17 cellular contexts compared by ENCODE assay signal in the genomic region with DNA sequence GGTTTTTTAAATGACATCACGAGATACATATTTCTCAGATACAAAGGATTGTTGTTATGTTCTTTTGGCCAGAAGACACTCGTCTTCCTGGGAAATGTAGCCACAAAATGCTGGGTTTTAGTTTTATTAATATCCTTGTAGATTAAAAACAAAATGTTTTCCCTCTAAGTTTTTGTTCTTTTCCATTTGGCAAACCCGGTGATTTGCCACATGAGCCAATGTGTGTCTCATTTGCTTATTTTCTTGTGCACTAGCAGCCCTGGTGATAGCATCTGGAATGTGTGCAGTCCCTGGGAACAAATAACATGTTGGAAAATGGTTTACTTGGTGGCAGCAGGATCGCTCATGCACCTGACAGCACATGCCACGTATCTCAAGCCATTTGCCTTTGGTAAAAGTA.
DNase-seq lines count a peak whose midpoint lies in the region; ATAC-seq and TF ChIP-seq lines count a peak whose summit lies in the region.
"Had no signal": no experiment of that assay in that cellular context is flagged by ENCODE, and none has a peak within 500 bp of the region (broad histone marks: within the 10 kb centered on the region; RNA-seq: fewer than 3 reads in every experiment).

No MANE protein-coding gene starts in this region.

- 0 out of 2 replicates have a peak overlapping the region, but pooled peaks have one; percentile 17 for H3K27ac ChIP-seq in SK-N-MC

- no peaks in the 10 kb centered on the region for H3K9me3 Mint-ChIP-seq in nephron

- H3K4me1 Mint-ChIP-seq in nephron: peaks cover 33% of the 10 kb centered on the region

- peak overlapping the region; percentile 35 to 83 (median 67) for H3K27ac Mint-ChIP-seq in nephron

- no peak overlapping the region for H3K4me3 Mint-ChIP-seq in nephron

- ATAC-seq in GM21529 (IDR thresholded peaks at IDR 0.05; ENCODE audit: unreplicated experiment) (no peak), left cardiac atrium (no peak)

- H3K27me3 Mint-ChIP-seq in nephron (ENCODE audit: low read depth): peaks cover 4% of the 10 kb centered on the region

- intact Hi-C loops in left cardiac atrium (cut with DNase I): no loop called here

- DNase-seq in GM03348 (ENCODE audit: low spot score) (peak; percentile 19), SK-N-MC (ENCODE audit: low read depth, low spot score) (no peak), fibroblast of gingiva (ENCODE audit: low read depth) (peak; percentile 73), SIG-M5 (lab: John Stamatoyannopoulos, UW) (no peak), left cardiac atrium (no peak)
- no peak for DNase-seq in stimulated activated CD4-positive, alpha-beta T cell treated with anti-CD3 and anti-CD28 coated beads, Interleukin-1b, Interleukin-23, amount 100 ng/mL, for 48 hours
- DNase-seq: activated CD4-positive, alpha-beta T cell treated with anti-CD3 and anti-CD28 coated beads for 4 hours; COR-L47; KBM-7; NCI-H1105 treated with DMSO at 0.1 percent for 48 hours; NCI-H2171 treated with DMSO at 0.1 percent for 48 hours; pancreas; stimulated activated CD4-positive, alpha-beta T cell treated with anti-CD3 and anti-CD28 coated beads, Interleukin-4, amount 100 ng/mL, for 4 hours; T1000 had no signal

- no peak overlapping the region for H3K9ac ChIP-seq in SK-N-MC (ENCODE audit: insufficient read length)

- peaks cover 62% of the 10 kb centered on the region for H3K36me3 Mint-ChIP-seq in nephron (ENCODE audit: low read depth)

- no peaks in the 10 kb centered on the region for H3K36me3 ChIP-seq in SK-N-MC (ENCODE audit: insufficient read depth, low read length)
- H3K36me3 ChIP-seq: pancreas had no signal

- no peak overlapping the region for H3K4me3 ChIP-seq in SK-N-MC
- H3K4me3 ChIP-seq: pancreas, skin epidermis had no signal

- H3K9me3 ChIP-seq in SK-N-MC (ENCODE audit: low read depth, low read length): no peaks in the 10 kb centered on the region
- H3K9me3 ChIP-seq: pancreas had no signal

- TF ChIP-seq CTCF in nephron (IDR thresholded peaks at IDR 0.05; ENCODE audit: unreplicated experiment in 3 of 3): no peak

Comparison
In these comparisons a context has a peak if more than half of its experiments do, and no peak if none do; other contexts are left out.
1. DNase-seq: peak in GM03348 (single experiment) and fibroblast of gingiva (single experiment); none in SK-N-MC (single experiment), stimulated activated CD4-positive, alpha-beta T cell treated with anti-CD3 and anti-CD28 coated beads, Interleukin-1b, Interleukin-23, amount 100 ng/mL, for 48 hours (single experiment), SIG-M5 (single experiment) and left cardiac atrium (single experiment).